ENCODE assay signal across 15 cellular contexts in genomic region chr15:50993598-50993997, GRCh38.
DNase-seq lines count a peak whose midpoint lies in the region; ATAC-seq and TF ChIP-seq lines count a peak whose summit lies in the region.
"Had no signal": no experiment of that assay in that cellular context is flagged by ENCODE, and none has a peak within 500 bp of the region (broad histone marks: within the 10 kb centered on the region; RNA-seq: fewer than 3 reads in every experiment).

No MANE protein-coding gene starts in this region.

- no peak overlapping the region for H3K18ac ChIP-seq in IMR-90 (ENCODE audit: low read depth, low read length)

- H2BK15ac ChIP-seq in IMR-90 (ENCODE audit: low read depth, low read length), result no peak overlapping the region

- no peak overlapping the region for H2BK5ac ChIP-seq in IMR-90 (ENCODE audit: low read depth, low read length, poor library complexity, severe bottlenecking)

- H2BK20ac ChIP-seq in IMR-90 (ENCODE audit: low read depth, low read length), result no peak overlapping the region

- H3K36me3 ChIP-seq in IMR-90 (ENCODE audit: control insufficient read depth, insufficient read depth, low read length) (peaks cover 12% of the 10 kb centered on the region), A673 (ENCODE audit: insufficient read depth, low read length, poor library complexity, severe bottlenecking) (no peaks in the 10 kb centered on the region)

- intact Hi-C loops in IMR-90 (cut with micrococcal nuclease) (loop anchor here (5.0 kb wide), 1 partner anchor 46 kb away; no protein-coding TSS in a partner anchor), A673 (cut with micrococcal nuclease; ENCODE audit: unreplicated experiment) (no loop called here)

- H4K5ac ChIP-seq in IMR-90 (ENCODE audit: low read depth, low read length), result no peak overlapping the region

- H2BK120ac ChIP-seq in IMR-90 (ENCODE audit: low read depth, low read length), result no peak overlapping the region

- H3K14ac ChIP-seq in IMR-90 (replicated peaks; ENCODE audit: low read depth, low read length), result no peak overlapping the region

- CTCF ChIA-PET in IMR-90 (lab: Yijun Ruan, JAX), result no interaction called here
- CTCF ChIA-PET in A673 (lab: Charles Lee), result no interaction called here

- no CpG with 5 or more reads among the region's 4 CpGs for WGBS in IMR-90 (ENCODE audit: extremely low coverage in 2 of 2, insufficient read length in 1 of 2), 2 experiments

- H3K9me3 ChIP-seq in IMR-90 (ENCODE audit: control insufficient read depth, insufficient read depth, low read length), result no peaks in the 10 kb centered on the region
- H3K9me3 ChIP-seq in A673 (ENCODE audit: low read depth, low read length, poor library complexity, severe bottlenecking), result no peaks in the 10 kb centered on the region
- H3K9me3 ChIP-seq: MG63 had no signal

- no peak for TF ChIP-seq POLR2A in IMR-90 (IDR thresholded peaks at IDR 0.05; ENCODE audit: low read depth, low read length)

- H2AK9ac ChIP-seq in IMR-90 (replicated peaks; ENCODE audit: low read depth, low read length, poor library complexity), result no peak overlapping the region

- POLR2A ChIA-PET in IMR-90 (lab: Charles Lee; ENCODE audit: unreplicated experiment), result no interaction called here
- POLR2A ChIA-PET in A673 (lab: Charles Lee; ENCODE audit: low non-redundant PET), result no interaction called here

- in situ Hi-C loops in IMR-90 (cut with MboI; ENCODE audit: low sequenced_read_pairs) (no loop called here), astrocyte of the spinal cord (cut with HindIII; ENCODE audit: low sequenced_read_pairs) (no loop called here)

- no peak overlapping the region for H3K4me3 ChIP-seq in IMR-90 (ENCODE audit: insufficient read depth, low read depth, low read length)
- no peak overlapping the region for H3K4me3 ChIP-seq in astrocyte of the spinal cord (ENCODE audit: low read depth, low read length)
- no peak overlapping the region for H3K4me3 ChIP-seq in A673 (ENCODE audit: low read depth, low read length, poor library complexity, severe bottlenecking)
- H3K4me3 ChIP-seq: MG63 had no signal

- no peak overlapping the region for H3K23ac ChIP-seq in IMR-90 (ENCODE audit: low read depth, low read length)

- BruUV-seq in IMR-90 (replicated peaks; lab: Mats Ljungman, UMichigan) (no TSS peak), A673 (replicated peaks; lab: Mats Ljungman, UMichigan) (no TSS peak)

- no peak for TF ChIP-seq CTCF in IMR-90 (conservative IDR thresholded peaks at IDR 0.05; ENCODE audit: low read depth, low read length)
- no peak for TF ChIP-seq CTCF in astrocyte of the spinal cord (IDR thresholded peaks at IDR 0.05; ENCODE audit: low read depth, low read length)
- no peak for TF ChIP-seq CTCF in A673 (conservative IDR thresholded peaks at IDR 0.05; ENCODE audit: low read depth, low read length)

- H3K9ac ChIP-seq in IMR-90 (ENCODE audit: low read depth, low read length), result no peak overlapping the region

- H3K27me3 ChIP-seq in IMR-90 (ENCODE audit: control insufficient read depth, insufficient read depth, low read length), result no peaks in the 10 kb centered on the region
- no peaks in the 10 kb centered on the region for H3K27me3 ChIP-seq in A673 (replicated peaks; ENCODE audit: insufficient read depth, low read depth, low read length, poor library complexity)
- H3K27me3 ChIP-seq: MG63 had no signal

- no peak overlapping the region for H2AK5ac ChIP-seq in IMR-90 (ENCODE audit: low read depth, low read length)

- no peak overlapping the region for H3K4me2 ChIP-seq in IMR-90 (ENCODE audit: low read depth, low read length)

- H3K56ac ChIP-seq in IMR-90 (ENCODE audit: extremely low read depth, insufficient read depth, low read length), result no peak overlapping the region

- H3K79me1 ChIP-seq in IMR-90 (ENCODE audit: low read depth in 1 of 2, low read length in 2 of 2), result peaks cover 7 to 12% of the 10 kb centered on the region in 2 experiments; a peak in 3 of 4 replicates

- H3K4ac ChIP-seq in IMR-90 (ENCODE audit: low read depth, low read length), result no peak overlapping the region

- no peak overlapping the region for H4K91ac ChIP-seq in IMR-90 (ENCODE audit: insufficient read depth, low read depth, low read length)

- no peak for ATAC-seq in IMR-90 (ENCODE audit: low read depth)
- ATAC-seq in GM19463 (IDR thresholded peaks at IDR 0.05; ENCODE audit: unreplicated experiment), result no peak

- H4K20me1 ChIP-seq in IMR-90 (ENCODE audit: insufficient read depth, low read length), result peaks cover 4% of the 10 kb centered on the region; the same call in 1 of the 2 replicates

- no peak overlapping the region for H4K8ac ChIP-seq in IMR-90 (ENCODE audit: low read depth in 2 of 2, low read length in 2 of 2)

- H3K4me1 ChIP-seq in IMR-90 (ENCODE audit: control insufficient read depth, insufficient read depth, low read length) (no peaks in the 10 kb centered on the region), A673 (ENCODE audit: insufficient read depth, low read length, poor library complexity, severe bottlenecking) (no peaks in the 10 kb centered on the region)

- TF ChIP-seq RAD21 in IMR-90 (IDR thresholded peaks at IDR 0.05; ENCODE audit: low read length), result no peak

- DNase-seq in A172 (ENCODE audit: low spot score) (peak; percentile 11), IMR-90 (peak; percentile 47), astrocyte of the spinal cord (ENCODE audit: low read depth, low spot score) (peak; percentile 71), myocyte (ENCODE audit: low read depth) (peak; percentile 26), NCI-H345 (lab: John Stamatoyannopoulos, UW) (no peak), SHP77 (lab: John Stamatoyannopoulos, UW) (no peak), A673 (ENCODE audit: low spot score) (no peak)
- DNase-seq: DMS79 treated with DMSO at 0.1 percent for 48 hours, KBM-7, MG63, NCI-H1092 treated with DMSO at 0.1 percent for 48 hours, NCI-H1694, NCI-H510A had no signal

- no peaks in the 10 kb centered on the region for H3K9me1 ChIP-seq in IMR-90 (ENCODE audit: insufficient read depth, low read length)

- dilution Hi-C loops in IMR-90 (cut with HindIII; ENCODE audit: low sequenced_read_pairs, unreplicated experiment), result no loop called here

- H3K27ac ChIP-seq in IMR-90 (ENCODE audit: insufficient read depth, low read length) (no peak overlapping the region), A673 (ENCODE audit: low read depth, low read length, poor library complexity, severe bottlenecking) (no peak overlapping the region)
- H3K27ac ChIP-seq: HL-60 had no signal

- H2AFZ ChIP-seq in IMR-90 (replicated peaks; ENCODE audit: low read length, poor library complexity), result no peak overlapping the region

TF ChIP-seq in IMR-90, 13 proteins besides CTCF, POLR2A, EP300 and RAD21:
- no peak for TF ChIP-seq SMC3 (IDR thresholded peaks at IDR 0.05; ENCODE audit: low read depth, low read length)
- TF ChIP-seq CHD1 (IDR thresholded peaks at IDR 0.05; ENCODE audit: low read depth, low read length), result no peak
- no peak for TF ChIP-seq MAZ (IDR thresholded peaks at IDR 0.05; ENCODE audit: borderline replicate concordance, low read depth, low read length)
- no peak for TF ChIP-seq BHLHE40 (IDR thresholded peaks at IDR 0.05; ENCODE audit: low read depth, low read length)
- TF ChIP-seq CEBPB (IDR thresholded peaks at IDR 0.05; ENCODE audit: low read depth, low read length), result no peak
- TF ChIP-seq MAFK (IDR thresholded peaks at IDR 0.05; ENCODE audit: low read depth, low read length), result no peak
- TF ChIP-seq MXI1 (IDR thresholded peaks at IDR 0.05; ENCODE audit: borderline replicate concordance, low read depth, low read length), result no peak
- no peak for TF ChIP-seq FOS (IDR thresholded peaks at IDR 0.05; ENCODE audit: low read depth, low read length)
- TF ChIP-seq NFE2L2 (IDR thresholded peaks at IDR 0.05; ENCODE audit: low read depth, low read length), result no peak
- TF ChIP-seq RCOR1 (IDR thresholded peaks at IDR 0.05; ENCODE audit: insufficient replicate concordance, low read length), result no peak
- TF ChIP-seq RFX5 (IDR thresholded peaks at IDR 0.05; ENCODE audit: low read depth, low read length), result no peak
- no peak for TF ChIP-seq USF2 (IDR thresholded peaks at IDR 0.05; ENCODE audit: low read depth, low read length)
- TF ChIP-seq ELK1 (IDR thresholded peaks at IDR 0.05; ENCODE audit: borderline replicate concordance, low read depth, low read length), result no peak

Comparison
In these comparisons a context has a peak if more than half of its experiments do, and no peak if none do; other contexts are left out.
1. DNase-seq: peak in A172 (single experiment), IMR-90 (single experiment), astrocyte of the spinal cord (single experiment) and myocyte (single experiment); none in NCI-H345 (single experiment), SHP77 (0 of 2) and A673 (single experiment).